ENCODE assay signal across 9 cellular contexts in genomic region chr3:98343647-98344507, GRCh38. TPM values are rescaled to one million over a fixed set of nuclear protein-coding genes. Genes with fewer than 3 reads are reported as not detected.
DNase-seq lines count a peak whose midpoint lies in the region; ATAC-seq and TF ChIP-seq lines count a peak whose summit lies in the region.
"Had no signal": no experiment of that assay in that cellular context is flagged by ENCODE, and none has a peak within 500 bp of the region (broad histone marks: within the 10 kb centered on the region; RNA-seq: fewer than 3 reads in every experiment).

No MANE protein-coding gene starts in this region.

- H3K9me3 Mint-ChIP-seq in osteocyte (ENCODE audit: unreplicated experiment): no peaks in the 10 kb centered on the region
- H3K9me3 Mint-ChIP-seq: CD8-positive, alpha-beta memory T cell had no signal

- H3K4me3 Mint-ChIP-seq in osteocyte (ENCODE audit: unreplicated experiment): no peak overlapping the region
- H3K4me3 Mint-ChIP-seq: CD8-positive, alpha-beta memory T cell had no signal

- H3K27ac Mint-ChIP-seq in osteocyte (ENCODE audit: unreplicated experiment): no peak overlapping the region

- intact Hi-C loops in dorsolateral prefrontal cortex (cut with DNase I): loop anchor here in 1 of 2 donors (5.0 kb wide), 1 partner anchor 178 kb away; the partner anchor contains the start of gene CLDND1

- H3K27me3 ChIP-seq in Peyer's patch (no peaks in the 10 kb centered on the region), dorsolateral prefrontal cortex (no peaks in the 10 kb centered on the region)

- no peaks in the 10 kb centered on the region for H3K9me3 ChIP-seq in Peyer's patch

- DNase-seq in NCI-H1436 (lab: John Stamatoyannopoulos, UW) (peak; percentile 27), NCI-H1436 treated with DMSO at 0.1 percent for 48 hours (lab: John Stamatoyannopoulos, UW) (no peak), Peyer's patch (no peak), dorsolateral prefrontal cortex (no peak), osteocyte (ENCODE audit: extremely low spot score, unreplicated experiment) (no peak), amniotic stem cell (lab: John Stamatoyannopoulos, UW) (no peak)

- H3K27ac ChIP-seq in Peyer's patch (no peak overlapping the region), dorsolateral prefrontal cortex (no peak overlapping the region)

- peak; percentile 62 for ATAC-seq in GM18858 (IDR thresholded peaks at IDR 0.05; ENCODE audit: unreplicated experiment)
- peak; percentile 68 for ATAC-seq in HG03432 (IDR thresholded peaks at IDR 0.05; ENCODE audit: unreplicated experiment)

- no peaks in the 10 kb centered on the region for H3K36me3 Mint-ChIP-seq in osteocyte (ENCODE audit: unreplicated experiment)
- H3K36me3 Mint-ChIP-seq: CD8-positive, alpha-beta memory T cell had no signal

- no peak for TF ChIP-seq POLR2A in Peyer's patch (IDR thresholded peaks at IDR 0.05)

- H3K27me3 Mint-ChIP-seq in osteocyte (ENCODE audit: unreplicated experiment): peaks cover 16% of the 10 kb centered on the region

- peak in 4 of 6 experiments; percentile 14 to 43 (median 37) for TF ChIP-seq CTCF in Peyer's patch (IDR thresholded peaks at IDR 0.05)
- peak in 50 of 56 donors; percentile 8 to 57 (median 38) for TF ChIP-seq CTCF in dorsolateral prefrontal cortex (IDR thresholded peaks at IDR 0.05 in 54 of 56, conservative IDR thresholded peaks at IDR 0.05 in 2 of 56; ENCODE audit: low read depth in 1 of 56, partially characterized antibody in 56 of 56)
- peak; percentile 48 for TF ChIP-seq CTCF in osteocyte (IDR thresholded peaks at IDR 0.05)

- H3K4me3 ChIP-seq in Peyer's patch (no peak overlapping the region), dorsolateral prefrontal cortex (no peak overlapping the region)

- no peaks in the 10 kb centered on the region for H3K4me1 ChIP-seq in Peyer's patch

- H3K36me3 ChIP-seq in Peyer's patch: no peaks in the 10 kb centered on the region

- no peaks in the 10 kb centered on the region for H3K4me1 Mint-ChIP-seq in osteocyte (ENCODE audit: unreplicated experiment)

RNA-seq across cellular contexts. Expression of gene OR5K4, which starts 9.8 kb away (rescaled TPM):
- not detected for total RNA-seq in Peyer's patch
- total RNA-seq in dorsolateral prefrontal cortex: not detected
- total RNA-seq in osteocyte: not detected in 2 replicates
- total RNA-seq: CD8-positive, alpha-beta memory T cell had no signal

RNA-seq across cellular contexts. Expression of gene OR5K3, which starts 46.6 kb away (rescaled TPM):
- total RNA-seq in Peyer's patch: not detected
- not detected for total RNA-seq in dorsolateral prefrontal cortex
- not detected in 2 replicates for total RNA-seq in osteocyte
- total RNA-seq: CD8-positive, alpha-beta memory T cell had no signal
